ENCODE assay signal across 27 cellular contexts in the genomic region with DNA sequence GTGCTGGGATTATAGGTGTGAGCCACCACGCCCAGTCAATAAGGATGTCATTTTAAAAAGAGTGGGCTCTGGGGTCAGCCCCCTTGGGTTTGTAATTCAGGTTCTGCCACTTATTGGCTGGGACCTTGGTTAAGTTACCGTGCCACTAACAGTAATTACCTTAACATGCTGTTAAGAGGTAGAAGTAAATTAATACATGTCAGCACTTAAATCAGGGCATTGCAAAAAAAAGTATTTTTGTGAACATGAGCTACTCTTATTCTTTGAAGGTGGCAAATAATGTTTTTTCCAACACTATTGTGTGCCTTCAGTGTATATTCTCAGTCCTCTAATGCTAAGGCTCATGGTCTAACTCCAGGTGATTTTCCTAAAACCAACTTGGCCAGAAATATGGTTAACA.
"Had no signal": no experiment of that assay in that cellular context is flagged by ENCODE, and none has a peak within 500 bp of the region (broad histone marks: within the 10 kb centered on the region; RNA-seq: fewer than 3 reads in every experiment).

No MANE protein-coding gene starts in this region.

- H3K36me3 ChIP-seq: stomach, suprapubic skin, thoracic aorta, thyroid gland, tibial artery, tibial nerve, transverse colon, upper lobe of left lung, upper lobe of right lung, uterus, vagina had no signal

- H3K4me1 ChIP-seq: stomach, suprapubic skin, testis, thyroid gland, tibial artery, tibial nerve, transverse colon, upper lobe of left lung, upper lobe of right lung, uterus, vagina had no signal

- H3K27me3 ChIP-seq: stomach, suprapubic skin, testis, thyroid gland, tibial artery, tibial nerve, transverse colon, upper lobe of left lung, upper lobe of right lung, uterus, vagina had no signal

- DNase-seq: stimulated activated CD4-positive, alpha-beta T cell treated with anti-CD3 and anti-CD28 coated beads, Interleukin-2, amount 100 ng/mL, for 48 hours; stimulated activated CD4-positive, alpha-beta T cell treated with anti-CD3 and anti-CD28 coated beads, Interleukin-4, amount 100 ng/mL, for 1 hour; stimulated activated CD4-positive, alpha-beta T cell treated with anti-CD3 and anti-CD28 coated beads, Interleukin-4, amount 100 ng/mL, for 24 hours; stimulated activated CD4-positive, alpha-beta T cell treated with anti-CD3 and anti-CD28 coated beads, Interleukin-4, amount 100 ng/mL, for 4 hours; stimulated activated CD8-positive, alpha-beta memory T cell treated with anti-CD3 and anti-CD28 coated beads, Interleukin-4, amount 100 ng/mL, for 48 hours; stimulated activated naive B cell treated with anti-CD40 and anti-IgM and Interleukin-4, amounts not matched to agents 10 μg/mL and 1 μg/mL and 100 μg/mL, for 72 hours; stimulated activated naive CD4-positive, alpha-beta T cell; stimulated activated naive CD4-positive, alpha-beta T cell treated with Interleukin-2 at 50 U/mL for 16 hours; stimulated activated naive CD8-positive, alpha-beta T cell treated with anti-CD3 and anti-CD28 coated beads, Interleukin-15, amount 100 ng/mL, for 72 hours; stimulated activated naive CD8-positive, alpha-beta T cell treated with anti-CD3 and anti-CD28 coated beads, Interleukin-15, Interleukin-2, amounts not matched to agents 100 U/mL and 50 U/mL, for 24 hours; stomach; substantia nigra; testis; thyroid gland; tibial artery; transverse colon; trophoblast cell; upper lobe of right lung; uterus had no signal

- H3K27ac ChIP-seq: stomach, suprapubic skin, testis, thoracic aorta, thyroid gland, tibial artery, tibial nerve, transverse colon, upper lobe of left lung, upper lobe of right lung, uterus, vagina had no signal

- H3K9me3 ChIP-seq: suprapubic skin, testis, thoracic aorta, thyroid gland, transverse colon, upper lobe of right lung, uterus, vagina had no signal

- H3K4me3 ChIP-seq: stomach, suprapubic skin, testis, thoracic aorta, thyroid gland, tibial artery, tibial nerve, transverse colon, upper lobe of left lung, upper lobe of right lung, uterus, vagina had no signal

- ATAC-seq: stimulated activated effector memory CD8-positive, alpha-beta T cell treated with anti-CD3 and anti-CD28 coated beads, Interleukin-12 subunit alpha, Interleukin-12 subunit beta, amount 100 ng/mL, for 72 hours; stimulated activated memory B cell treated with anti-CD40 and anti-IgM and Interleukin-4, amounts not matched to agents 10 μg/mL and 1 μg/mL and 100 μg/mL, for 72 hours; stimulated activated naive B cell treated with anti-CD40 and anti-IgM and Interleukin-4, amounts not matched to agents 10 μg/mL and 1 μg/mL and 100 μg/mL, for 72 hours; stimulated activated naive CD8-positive, alpha-beta T cell treated with anti-CD3 and anti-CD28 coated beads, Interleukin-15, amount 100 ng/mL, for 72 hours; stimulated activated naive CD8-positive, alpha-beta T cell treated with anti-CD3 and anti-CD28 coated beads, Interleukin-15, Interleukin-2, amounts not matched to agents 100 U/mL and 50 U/mL, for 24 hours; upper lobe of right lung had no signal

- FAIRE-seq: urothelium cell line had no signal
